10 cellular contexts compared by ENCODE assay signal in genomic region chr1:211580303-211580687, GRCh38. TPM values are rescaled to one million over a fixed set of nuclear protein-coding genes. Genes with fewer than 3 reads are reported as not detected.
DNase-seq lines count a peak whose midpoint lies in the region; ATAC-seq, FAIRE-seq and TF ChIP-seq lines count a peak whose summit lies in the region.
"Had no signal": no experiment of that assay in that cellular context is flagged by ENCODE, and none has a peak within 500 bp of the region (broad histone marks: within the 10 kb centered on the region; RNA-seq: fewer than 3 reads in every experiment).

No MANE protein-coding gene starts in this region.

- no peak for TF ChIP-seq POLR2A in HepG2 (IDR thresholded peaks at IDR 0.05; ENCODE audit: insufficient read depth in 1 of 2, low read depth in 2 of 2, low read length in 2 of 2)
- TF ChIP-seq POLR2A in thyroid gland (IDR thresholded peaks at IDR 0.05), result no peak

- no peaks in the 10 kb centered on the region for H3K27me3 Mint-ChIP-seq in activated naive CD4-positive, alpha-beta T cell treated with anti-CD3 and anti-CD28 coated beads for 36 hours (ENCODE audit: low read depth)
- no peaks in the 10 kb centered on the region for H3K27me3 Mint-ChIP-seq in activated T-helper 17 cell treated with anti-CD3 and anti-CD28 coated beads, Interleukin-2, amount 50 U/mL, for 72 hours

- H3K9me3 Mint-ChIP-seq in activated naive CD4-positive, alpha-beta T cell treated with anti-CD3 and anti-CD28 coated beads for 36 hours, result no peaks in the 10 kb centered on the region
- no peaks in the 10 kb centered on the region for H3K9me3 Mint-ChIP-seq in activated T-helper 17 cell treated with anti-CD3 and anti-CD28 coated beads, Interleukin-2, amount 50 U/mL, for 72 hours

- peak overlapping the region; percentile 79 for H3K4me3 Mint-ChIP-seq in activated naive CD4-positive, alpha-beta T cell treated with anti-CD3 and anti-CD28 coated beads for 36 hours
- H3K4me3 Mint-ChIP-seq in activated T-helper 17 cell treated with anti-CD3 and anti-CD28 coated beads, Interleukin-2, amount 50 U/mL, for 72 hours, result peak overlapping the region; percentile 67

- H3K79me2 ChIP-seq in HepG2 (ENCODE audit: insufficient read depth, low read length), result peaks cover 35% of the 10 kb centered on the region

- H3K36me3 ChIP-seq in HepG2 (replicated peaks in 1 of 2; ENCODE audit: control insufficient read depth in 1 of 2, insufficient read depth in 2 of 2, low read length in 2 of 2), result peaks cover 0 to 8% of the 10 kb centered on the region in 2 experiments; a peak in 2 of 5 replicates
- peaks cover 3 to 7% of the 10 kb centered on the region in 2 donors for H3K36me3 ChIP-seq in thyroid gland

- H3K27ac Mint-ChIP-seq in activated naive CD4-positive, alpha-beta T cell treated with anti-CD3 and anti-CD28 coated beads for 36 hours, result no peak overlapping the region
- no peak overlapping the region for H3K27ac Mint-ChIP-seq in activated T-helper 17 cell treated with anti-CD3 and anti-CD28 coated beads, Interleukin-2, amount 50 U/mL, for 72 hours

- H3K9me3 ChIP-seq in HepG2 (ENCODE audit: low read length), result no peaks in the 10 kb centered on the region
- no peaks in the 10 kb centered on the region for H3K9me3 ChIP-seq in thyroid gland

- intact Hi-C loops in activated naive CD4-positive, alpha-beta T cell treated with anti-CD3 and anti-CD28 coated beads for 36 hours (cut with micrococcal nuclease), result loop anchor here (2.0 kb wide), 1 partner anchor 27 kb away; no protein-coding TSS in a partner anchor
- intact Hi-C loops in HepG2 (cut with micrococcal nuclease; ENCODE audit: unreplicated experiment), result loop anchor here (1.0 kb wide), 1 partner anchor 29 kb away; no protein-coding TSS in a partner anchor
- intact Hi-C loops in thyroid gland (cut with DNase I), result no loop called here

- H3K9ac ChIP-seq in HepG2 (ENCODE audit: insufficient read depth, low read depth, low read length), result peak overlapping the region; percentile 53; the same call in 1 of the 2 replicates

- H3K36me3 Mint-ChIP-seq in activated naive CD4-positive, alpha-beta T cell treated with anti-CD3 and anti-CD28 coated beads for 36 hours (ENCODE audit: low read depth), result peaks cover 4% of the 10 kb centered on the region
- H3K36me3 Mint-ChIP-seq in activated T-helper 17 cell treated with anti-CD3 and anti-CD28 coated beads, Interleukin-2, amount 50 U/mL, for 72 hours (ENCODE audit: low read depth), result no peaks in the 10 kb centered on the region

- peaks cover 24% of the 10 kb centered on the region for H3K4me1 Mint-ChIP-seq in activated naive CD4-positive, alpha-beta T cell treated with anti-CD3 and anti-CD28 coated beads for 36 hours (ENCODE audit: low read depth)
- peaks cover 12% of the 10 kb centered on the region for H3K4me1 Mint-ChIP-seq in activated T-helper 17 cell treated with anti-CD3 and anti-CD28 coated beads, Interleukin-2, amount 50 U/mL, for 72 hours

- in situ Hi-C loops in HepG2 (cut with HindIII; ENCODE audit: extremely low pct_ligation_motif_present, low pct_unique_long_range_greater_than_20kb), result no loop called here

- no peak overlapping the region for H2AFZ ChIP-seq in HepG2 (ENCODE audit: low read length)

- H3K27me3 ChIP-seq in HepG2 (ENCODE audit: control insufficient read depth in 1 of 2, insufficient read depth in 2 of 2, low read length in 2 of 2) (peaks cover 0 to 3% of the 10 kb centered on the region in 2 experiments; a peak in 3 of 5 replicates), thyroid gland (no peaks in the 10 kb centered on the region)

- TF ChIP-seq CTCF in HepG2 (CRISPR knock-in tag; IDR thresholded peaks at IDR 0.05) (no peak), thyroid gland (IDR thresholded peaks at IDR 0.05) (no peak)

- DNase-seq in activated naive CD4-positive, alpha-beta T cell treated with anti-CD3 and anti-CD28 coated beads for 36 hours, result no peak
- no peak for DNase-seq in activated naive CD4-positive, alpha-beta T cell (lab: John Stamatoyannopoulos, UW)
- DNase-seq in HepG2 (ENCODE audit: low spot score), result no peak
- peak; percentile 23 to 32 for DNase-seq in thyroid gland
- no peak for DNase-seq in SIG-M5 (lab: John Stamatoyannopoulos, UW)
- no peak for DNase-seq in cerebellum (ENCODE audit: low spot score)

- no peak for FAIRE-seq in HepG2 (lab: Jason Lieb, UNC)
- FAIRE-seq: frontal cortex, RCC 7860 had no signal

- H3K4me1 ChIP-seq in HepG2 (ENCODE audit: insufficient read depth, low read length), result peaks cover 56% of the 10 kb centered on the region
- H3K4me1 ChIP-seq in thyroid gland, result peaks cover 15 to 23% of the 10 kb centered on the region in 2 donors

- 17% methylated on average over 1 of the region's 1 CpG for WGBS in HepG2 (ENCODE audit: low lambda C conversion rate)
- 70 to 82% methylated on average over 1 of the region's 1 CpG for WGBS in thyroid gland, 2 donors

- H3K27ac ChIP-seq in HepG2 (ENCODE audit: extremely low read length, insufficient read depth, low read length) (peak overlapping the region; percentile 84), thyroid gland (peak overlapping the region; percentile 57 to 88 (median 68))

- TF ChIP-seq EP300 in HepG2 (IDR thresholded peaks at IDR 0.05; ENCODE audit: low read depth in 2 of 2, low read length in 2 of 2), result no peak
- no peak for TF ChIP-seq EP300 in HepG2 (CRISPR knock-in tag; IDR thresholded peaks at IDR 0.05; ENCODE audit: borderline replicate concordance)

- CTCF ChIA-PET in activated naive CD4-positive, alpha-beta T cell treated with anti-CD3 and anti-CD28 coated beads for 36 hours (lab: Charles Lee), result interaction anchor here (0.8 to 2.7 kb wide), 3 partner anchors 66 to 455 kb away, joined by 3 to 9 read pairs (median 4); partner anchors contain the start of genes DTL and INTS7
- CTCF ChIA-PET in HepG2 (lab: Yijun Ruan, JAX; ENCODE audit: low intra/inter-chr PET ratio, low total read pairs), result interaction anchor here (3.8 kb wide), 1 partner anchor 45 kb away, joined by 30 read pairs; no protein-coding TSS in a partner anchor

- no peak for ATAC-seq in activated T-helper 17 cell treated with anti-CD3 and anti-CD28 coated beads, Interleukin-2, amount 50 U/mL, for 72 hours (replicated peaks)
- ATAC-seq in HepG2 (peak; percentile 32), HG03045 (IDR thresholded peaks at IDR 0.05; ENCODE audit: unreplicated experiment) (no peak)

- H4K20me1 ChIP-seq in HepG2 (ENCODE audit: insufficient read depth, low read length), result peaks cover 20% of the 10 kb centered on the region

- H3K4me3 ChIP-seq in HepG2 (replicated peaks in 1 of 3; ENCODE audit: insufficient read depth in 1 of 3, low read depth in 2 of 3, low read length in 3 of 3) (peak overlapping the region; percentile 68 to 96 (median 84)), thyroid gland (replicated peaks in 1 of 3) (no peak overlapping the region)

- TF ChIP-seq RAD21 in HepG2 (CRISPR knock-in tag; IDR thresholded peaks at IDR 0.05), result no peak

- no TSS peak for BruUV-seq in HepG2 (replicated peaks; lab: Mats Ljungman, UMichigan)

- POLR2A ChIA-PET in HepG2 (lab: Yijun Ruan, JAX), result interaction anchor here (0.8 to 3.7 kb wide), 15 partner anchors 9 to 96 kb away, joined by 3 to 79 read pairs (median 11); partner anchors contain the start of gene NEK2

- peak overlapping the region; percentile 81 for H3K4me2 ChIP-seq in HepG2 (ENCODE audit: low read depth, low read length)

TF ChIP-seq in HepG2, 621 proteins besides CTCF, POLR2A, EP300 and RAD21:
- TF ChIP-seq KLF16 (CRISPR knock-in tag; IDR thresholded peaks at IDR 0.05) (no peak), ZNF501 (CRISPR knock-in tag; IDR thresholded peaks at IDR 0.05) (0 out of 2 replicates have a peak, but pooled peaks have one; percentile 18)

RNA-seq across cellular contexts. Expression of gene SLC30A1, which starts 1.3 kb away (rescaled TPM):
- total RNA-seq in activated naive CD4-positive, alpha-beta T cell treated with anti-CD3 and anti-CD28 coated beads for 36 hours, result 1 to 10 TPM; 4.4 to 4.7 TPM
- total RNA-seq in activated T-helper 17 cell treated with anti-CD3 and anti-CD28 coated beads, Interleukin-2, amount 50 U/mL, for 72 hours, result under 1 TPM; 0.29 to 0.76 TPM
- 24.4 and 26.8 TPM in 2 replicates for total RNA-seq in HepG2 (2016; rRNA removed; fragmentation: Illumina TruSeq; extraction: Trizol)
- total RNA-seq in HepG2 (2016; cell fraction: cytosol; rRNA removed; fragmentation: Illumina TruSeq; extraction: Trizol; ENCODE audit: low read depth), result 3.1 and 3.8 TPM in 2 replicates
- total RNA-seq in HepG2 (2016; cell fraction: insoluble cytoplasmic fraction; rRNA removed; fragmentation: Illumina TruSeq; extraction: Trizol), result 25.5 and 28.3 TPM in 2 replicates
- total RNA-seq in HepG2 (2016; cell fraction: membrane; rRNA removed; fragmentation: Illumina TruSeq; extraction: Trizol), result 15.5 and 17.6 TPM in 2 replicates
- 49.0 and 51.0 TPM in 2 replicates for total RNA-seq in HepG2 (2016; cell fraction: nucleus; rRNA removed; fragmentation: Illumina TruSeq; extraction: Trizol)
- polyA plus RNA-seq in HepG2 (2011; rRNA removed), result 5.8 and 5.9 TPM in 2 replicates
- 3.5 and 4.9 TPM in 2 replicates for polyA plus RNA-seq in HepG2 (2011; cell fraction: cytosol; rRNA removed)
- polyA plus RNA-seq in HepG2 (2011; cell fraction: nucleus; rRNA removed), result 4.2 and 5.1 TPM in 2 replicates
- polyA plus RNA-seq in HepG2 (2012), result 18.3 and 19.9 TPM in 2 replicates
- 2.5 and 2.6 TPM in 2 replicates for polyA plus RNA-seq in HepG2 (2016; cell fraction: cytosol; fragmentation: Illumina TruSeq; extraction: Trizol; ENCODE audit: low read depth)
- 19.7 and 25.1 TPM in 2 replicates for polyA plus RNA-seq in HepG2 (2016; cell fraction: insoluble cytoplasmic fraction; fragmentation: Illumina TruSeq; extraction: Trizol; ENCODE audit: low read depth)
- 6.2 and 6.7 TPM in 2 replicates for polyA plus RNA-seq in HepG2 (2016; cell fraction: membrane; fragmentation: Illumina TruSeq; extraction: Trizol; ENCODE audit: low read depth)
- polyA plus RNA-seq in HepG2 (2016; cell fraction: nucleus; fragmentation: Illumina TruSeq; extraction: Trizol; ENCODE audit: insufficient read depth, low read depth), result 53.6 and 54.2 TPM in 2 replicates
- polyA minus RNA-seq in HepG2 (2011; rRNA and poly(A)+ RNA removed; ENCODE audit: low replicate concordance), result 9.6 and 24.6 TPM in 2 replicates
- 10.8 and 15.0 TPM in 2 replicates for polyA minus RNA-seq in HepG2 (2011; cell fraction: cytosol; rRNA and poly(A)+ RNA removed)
- polyA minus RNA-seq in HepG2 (2011; cell fraction: nucleus; rRNA and poly(A)+ RNA removed), result 14.9 and 15.0 TPM in 2 replicates
- 10 to 100 TPM; 22.7 to 36.0 (median 32.4) TPM for total RNA-seq in thyroid gland
- 18.0 TPM for total RNA-seq in cerebellum

Comparison
In these comparisons a context has a peak if more than half of its experiments do, and no peak if none do; other contexts are left out.
1. DNase-seq: peak in thyroid gland (2 of 2); none in activated naive CD4-positive, alpha-beta T cell treated with anti-CD3 and anti-CD28 coated beads for 36 hours (single experiment), activated naive CD4-positive, alpha-beta T cell (0 of 4), HepG2 (single experiment), SIG-M5 (single experiment) and cerebellum (single experiment).
2. H3K4me3 ChIP-seq: peak in HepG2 (3 of 3); none in thyroid gland (0 of 3).